1 cellular context compared by ENCODE assay signal in the genomic region with DNA sequence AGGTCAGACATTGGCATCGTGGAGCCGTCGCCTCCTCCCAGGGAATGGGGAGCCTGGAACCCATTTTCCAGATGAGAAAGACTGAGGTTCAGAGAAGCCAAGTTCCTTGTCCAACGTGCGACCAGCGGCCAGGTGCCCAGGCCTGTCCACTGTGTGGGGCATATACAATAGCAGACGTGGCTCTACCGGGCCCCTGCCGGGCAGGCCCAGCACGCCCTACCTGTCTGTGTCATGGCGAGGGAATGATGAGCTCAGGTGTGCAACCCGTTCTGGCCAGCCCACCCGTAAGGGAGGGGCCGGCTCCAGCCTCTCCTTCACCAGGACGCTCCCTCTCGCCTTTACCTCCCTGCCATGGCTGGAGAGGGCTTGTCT.
TF ChIP-seq lines count a peak whose summit lies in the region.

No MANE protein-coding gene starts in this region.

TF ChIP-seq in HepG2, 621 proteins besides CTCF, POLR2A, EP300 and RAD21:
- TF ChIP-seq ZMYM3 (CRISPR knock-in tag; IDR thresholded peaks at IDR 0.05), result no peak
- peak; percentile 69 for TF ChIP-seq ZNF629 (CRISPR knock-in tag; conservative IDR thresholded peaks at IDR 0.05)
- no peak for TF ChIP-seq ZNF556 (CRISPR knock-in tag; IDR thresholded peaks at IDR 0.05; ENCODE audit: borderline replicate concordance)
- no peak for TF ChIP-seq NR3C1 (CRISPR knock-in tag; IDR thresholded peaks at IDR 0.05)
- no peak for TF ChIP-seq PAX8 (CRISPR knock-in tag; IDR thresholded peaks at IDR 0.05; ENCODE audit: borderline replicate concordance)
